11 cellular contexts compared by ENCODE assay signal in genomic region chr20:32527447-32528055, GRCh38. TPM values are rescaled to one million over a fixed set of nuclear protein-coding genes. Genes with fewer than 3 reads are reported as not detected.
DNase-seq lines count a peak whose midpoint lies in the region; ATAC-seq and TF ChIP-seq lines count a peak whose summit lies in the region.
"Had no signal": no experiment of that assay in that cellular context is flagged by ENCODE, and none has a peak within 500 bp of the region (broad histone marks: within the 10 kb centered on the region; RNA-seq: fewer than 3 reads in every experiment).

No MANE protein-coding gene starts in this region.

- no peak for TF ChIP-seq CTCF in foreskin keratinocyte (conservative IDR thresholded peaks at IDR 0.05)

- CTCF ChIA-PET in activated CD8-positive, alpha-beta T cell treated with anti-CD3 and anti-CD28 coated beads, Interleukin-2, amount 10 ng/mL, durations not matched to agents 7 days and 5 days (lab: Charles Lee): interaction anchor here (1.3 to 12.2 kb wide), 5 partner anchors 10 to 251 kb away, joined by 4 to 241 read pairs (median 7); partner anchors contain the start of gene C20orf203

- H3K4me1 ChIP-seq in foreskin keratinocyte: no peaks in the 10 kb centered on the region

- ATAC-seq in activated CD8-positive, alpha-beta T cell treated with anti-CD3 and anti-CD28 coated beads, Interleukin-2, amount 10 ng/mL, durations not matched to agents 7 days and 5 days: no peak
- ATAC-seq in GM18520 (IDR thresholded peaks at IDR 0.05; ENCODE audit: unreplicated experiment) (no peak), foreskin keratinocyte (no peak)
- ATAC-seq: sciatic nerve had no signal

- peak overlapping the region; percentile 86 for H3K27ac Mint-ChIP-seq in activated CD8-positive, alpha-beta T cell treated with anti-CD3 and anti-CD28 coated beads, Interleukin-2, amount 10 ng/mL, durations not matched to agents 7 days and 5 days

- no peak overlapping the region for H3K27ac ChIP-seq in foreskin keratinocyte
- H3K27ac ChIP-seq: Peyer's patch had no signal

- H3K4me3 Mint-ChIP-seq in activated CD8-positive, alpha-beta T cell treated with anti-CD3 and anti-CD28 coated beads, Interleukin-2, amount 10 ng/mL, durations not matched to agents 7 days and 5 days: no peak overlapping the region

- H3K9me3 Mint-ChIP-seq in activated CD8-positive, alpha-beta T cell treated with anti-CD3 and anti-CD28 coated beads, Interleukin-2, amount 10 ng/mL, durations not matched to agents 7 days and 5 days (ENCODE audit: insufficient read depth): no peaks in the 10 kb centered on the region

- peaks cover 27% of the 10 kb centered on the region for H3K36me3 Mint-ChIP-seq in activated CD8-positive, alpha-beta T cell treated with anti-CD3 and anti-CD28 coated beads, Interleukin-2, amount 10 ng/mL, durations not matched to agents 7 days and 5 days (ENCODE audit: low read depth)

- DNase-seq in stimulated activated naive CD4-positive, alpha-beta T cell (lab: John Stamatoyannopoulos, UW): peak in 4 of 6 experiments; percentile 7 to 27 (median 20)
- no peak for DNase-seq in stimulated activated naive CD4-positive, alpha-beta T cell treated with Interleukin-2 at 50 U/mL for 16 hours (lab: John Stamatoyannopoulos, UW)
- DNase-seq in activated CD8-positive, alpha-beta T cell treated with anti-CD3 and anti-CD28 coated beads, Interleukin-2, amount 10 ng/mL, durations not matched to agents 7 days and 5 days: no peak
- DNase-seq in islet precursor cell (peak; percentile 50), foreskin keratinocyte (no peak), SHP77 treated with DMSO at 0.1 percent for 48 hours (lab: John Stamatoyannopoulos, UW) (no peak), HPDE6-E6E7 (ENCODE audit: extremely low spot score) (no peak)
- DNase-seq: DMS53, Peyer's patch had no signal

- peaks cover 53% of the 10 kb centered on the region for H3K27me3 ChIP-seq in foreskin keratinocyte
- H3K27me3 ChIP-seq: Peyer's patch had no signal

- H3K4me1 Mint-ChIP-seq in activated CD8-positive, alpha-beta T cell treated with anti-CD3 and anti-CD28 coated beads, Interleukin-2, amount 10 ng/mL, durations not matched to agents 7 days and 5 days (ENCODE audit: low read depth): peaks cover 85% of the 10 kb centered on the region

- POLR2A ChIA-PET in activated CD8-positive, alpha-beta T cell treated with anti-CD3 and anti-CD28 coated beads, Interleukin-2, amount 10 ng/mL, durations not matched to agents 7 days and 5 days (lab: Charles Lee): interaction anchor here (1.0 to 8.3 kb wide), 3 partner anchors 10 to 63 kb away, joined by 3 to 145 read pairs (median 4); no protein-coding TSS in a partner anchor

- H3K27me3 Mint-ChIP-seq in activated CD8-positive, alpha-beta T cell treated with anti-CD3 and anti-CD28 coated beads, Interleukin-2, amount 10 ng/mL, durations not matched to agents 7 days and 5 days (ENCODE audit: low read depth): no peaks in the 10 kb centered on the region

RNA-seq across cellular contexts. Expression of gene NOL4L, which starts 57.6 kb away (rescaled TPM):
- total RNA-seq in activated CD8-positive, alpha-beta T cell treated with anti-CD3 and anti-CD28 coated beads, Interleukin-2, amount 10 ng/mL, durations not matched to agents 7 days and 5 days: 10 to 100 TPM; 22.2 to 24.5 TPM
- total RNA-seq in foreskin keratinocyte: 1.5 and 1.7 TPM in 2 replicates
- polyA plus RNA-seq in foreskin keratinocyte: 0.67 and 1.4 TPM in 2 replicates

Comparison
In these comparisons a context has a peak if more than half of its experiments do, and no peak if none do; other contexts are left out.
1. DNase-seq: peak in stimulated activated naive CD4-positive, alpha-beta T cell (4 of 6) and islet precursor cell (single experiment); none in stimulated activated naive CD4-positive, alpha-beta T cell treated with Interleukin-2 at 50 U/mL for 16 hours (single experiment), activated CD8-positive, alpha-beta T cell treated with anti-CD3 and anti-CD28 coated beads, Interleukin-2, amount 10 ng/mL, durations not matched to agents 7 days and 5 days (single experiment), foreskin keratinocyte (0 of 2), SHP77 treated with DMSO at 0.1 percent for 48 hours (single experiment) and HPDE6-E6E7 (single experiment).